In genomic region chr15:90405208-90405607, GRCh38 we compare ENCODE assay signal across 12 cellular contexts. TPM values are rescaled to one million over a fixed set of nuclear protein-coding genes. Genes with fewer than 3 reads are reported as not detected.
DNase-seq lines count a peak whose midpoint lies in the region; ATAC-seq and TF ChIP-seq lines count a peak whose summit lies in the region.
"Had no signal": no experiment of that assay in that cellular context is flagged by ENCODE, and none has a peak within 500 bp of the region (broad histone marks: within the 10 kb centered on the region; RNA-seq: fewer than 3 reads in every experiment).

No MANE protein-coding gene starts in this region.

- H3K79me2 ChIP-seq in H9 (ENCODE audit: insufficient read depth, low read length) (peaks cover 18% of the 10 kb centered on the region; the same call in 1 of the 2 replicates), mammary epithelial cell (ENCODE audit: insufficient read depth, low read length) (peaks cover 95% of the 10 kb centered on the region)

- no peaks in the 10 kb centered on the region for H4K20me1 ChIP-seq in H9 (ENCODE audit: control insufficient read depth, insufficient read depth, insufficient read length)
- H4K20me1 ChIP-seq in mammary epithelial cell (ENCODE audit: insufficient read depth, low read length): no peaks in the 10 kb centered on the region

- TF ChIP-seq EP300 in suprapubic skin (IDR thresholded peaks at IDR 0.05): no peak

- TF ChIP-seq CTCF in H9 (conservative IDR thresholded peaks at IDR 0.05) (no peak), mammary epithelial cell (conservative IDR thresholded peaks at IDR 0.05 in 1 of 2, IDR thresholded peaks at IDR 0.05 in 1 of 2; ENCODE audit: extremely low read depth in 1 of 2, insufficient read depth in 1 of 2, low read depth in 1 of 2, low read length in 2 of 2) (no peak), suprapubic skin (IDR thresholded peaks at IDR 0.05) (no peak)

- H3K4me2 ChIP-seq in H9 (ENCODE audit: insufficient read depth, insufficient read length, low read length): no peak overlapping the region
- H3K4me2 ChIP-seq in mammary epithelial cell (ENCODE audit: insufficient read depth, low read depth, low read length): no peak overlapping the region

- peak overlapping the region; percentile 28 to 71 (median 59); a peak in 4 of 7 replicates for H3K27ac Mint-ChIP-seq in H9

- H3K27ac ChIP-seq in H9 (ENCODE audit: insufficient read length, low read depth, low read length) (no peak overlapping the region), mammary epithelial cell (ENCODE audit: insufficient read depth, low read depth, low read length) (peak overlapping the region; percentile 17), muscle layer of colon (ENCODE audit: low read depth, low read length) (peak overlapping the region; percentile 19), suprapubic skin (peak overlapping the region; percentile 90)

- no peak overlapping the region for H2AK5ac ChIP-seq in H9 (ENCODE audit: insufficient read length, low read length)

- H3K36me3 Mint-ChIP-seq in H9 (ENCODE audit: insufficient read depth in 1 of 3, low read depth in 3 of 3): peaks cover 6 to 12% (median 9%) of the 10 kb centered on the region in 3 experiments

- H3K18ac ChIP-seq in H9 (ENCODE audit: insufficient read length, low read depth, low read length): no peak overlapping the region

- H3K23ac ChIP-seq in H9 (ENCODE audit: insufficient read length, low read depth, low read length): no peak overlapping the region

- H3K9me3 ChIP-seq in H9 (ENCODE audit: control insufficient read depth, low read depth, low read length) (no peaks in the 10 kb centered on the region), mammary epithelial cell (replicated peaks; ENCODE audit: insufficient read depth, low read length) (no peaks in the 10 kb centered on the region), muscle layer of colon (ENCODE audit: low read length) (no peaks in the 10 kb centered on the region), suprapubic skin (no peaks in the 10 kb centered on the region)

- H3K4me1 ChIP-seq in H9 (ENCODE audit: insufficient read depth, low read length) (peaks cover 7% of the 10 kb centered on the region; the same call in 1 of the 2 replicates), mammary epithelial cell (ENCODE audit: insufficient read depth, low read length) (peaks cover 40% of the 10 kb centered on the region), muscle layer of colon (ENCODE audit: insufficient read depth, low read length) (peaks cover 68% of the 10 kb centered on the region), suprapubic skin (peaks cover 87% of the 10 kb centered on the region)

- H3K4me3 ChIP-seq in mammary epithelial cell (replicated peaks in 1 of 3; ENCODE audit: insufficient read depth in 1 of 3, low read depth in 2 of 3, low read length in 3 of 3) (no peak overlapping the region), muscle layer of colon (ENCODE audit: low read depth in 1 of 2, low read length in 2 of 2) (no peak overlapping the region), suprapubic skin (no peak overlapping the region)

- no CpG with 5 or more reads among the region's 2 CpGs for WGBS in H9 (ENCODE audit: extremely low coverage, insufficient read length, low lambda C conversion rate)
- WGBS in mammary epithelial cell (ENCODE audit: low coverage, missing lambda C conversion rate): 4% methylated on average over 2 of the region's 2 CpGs
- WGBS in suprapubic skin: 8% methylated on average over 2 of the region's 2 CpGs

- H3K23me2 ChIP-seq in H9 (ENCODE audit: insufficient read length, low read depth, low read length, poor library complexity, severe bottlenecking): no peaks in the 10 kb centered on the region

- H4K91ac ChIP-seq in H9 (ENCODE audit: insufficient read length, low read depth, low read length): no peak overlapping the region

- H3K9ac ChIP-seq in H9 (ENCODE audit: extremely low read depth, insufficient read length, low read length) (no peak overlapping the region), mammary epithelial cell (ENCODE audit: insufficient read depth, low read length) (no peak overlapping the region), muscle layer of colon (ENCODE audit: low read length) (no peak overlapping the region)

- H2AFZ ChIP-seq in H9 (ENCODE audit: low read length) (no peak overlapping the region), mammary epithelial cell (ENCODE audit: low read depth, low read length) (no peak overlapping the region)

- H3K79me1 ChIP-seq in H9 (ENCODE audit: insufficient read depth, low read depth, low read length, poor library complexity, severe bottlenecking): peaks cover 4% of the 10 kb centered on the region

- no peak overlapping the region for H3T11ph ChIP-seq in H9 (ENCODE audit: low read length)

- H3K4me1 Mint-ChIP-seq in H9: peaks cover 55 to 59% of the 10 kb centered on the region in 2 experiments

- CTCF ChIA-PET in mammary epithelial cell (lab: Charles Lee; ENCODE audit: low non-redundant PET): interaction anchor here (0.6 to 0.7 kb wide), 2 partner anchors 1957 to 1975 kb away, joined by 3 read pairs; no protein-coding TSS in a partner anchor

- intact Hi-C loops in mammary epithelial cell (cut with micrococcal nuclease): no loop called here
- intact Hi-C loops in posterior cingulate gyrus (cut with DNase I): no loop called here

- no peak overlapping the region for H2BK12ac ChIP-seq in H9 (ENCODE audit: insufficient read length, low read depth, low read length)

- no peak overlapping the region for H4K8ac ChIP-seq in H9 (replicated peaks; ENCODE audit: insufficient read length, low read depth, low read length)

- H3K27me3 Mint-ChIP-seq in H9 (ENCODE audit: low read depth): no peaks in the 10 kb centered on the region; the same call in 1 of the 2 replicates

- no peak overlapping the region for H3K56ac ChIP-seq in H9 (ENCODE audit: insufficient read length, low read depth, low read length)

- H3K27me3 ChIP-seq in H9 (ENCODE audit: insufficient read depth, low read length) (no peaks in the 10 kb centered on the region), mammary epithelial cell (ENCODE audit: insufficient read depth, low read length) (no peaks in the 10 kb centered on the region), muscle layer of colon (ENCODE audit: control insufficient read depth in 1 of 2, insufficient read depth in 2 of 2, low read length in 2 of 2) (no peaks in the 10 kb centered on the region), suprapubic skin (no peaks in the 10 kb centered on the region)

- H3K9me3 Mint-ChIP-seq in H9: peaks cover 3 to 4% of the 10 kb centered on the region in 2 experiments; a peak in 4 of 5 replicates

- no peak for TF ChIP-seq POLR2A in suprapubic skin (IDR thresholded peaks at IDR 0.05)

- H2BK15ac ChIP-seq in H9 (ENCODE audit: low read depth, low read length): no peak overlapping the region

- no peak overlapping the region for H3K14ac ChIP-seq in H9 (ENCODE audit: insufficient read depth, low read length)

- H3K4me3 Mint-ChIP-seq in H9: no peak overlapping the region

- ATAC-seq in GM21576 (IDR thresholded peaks at IDR 0.05; ENCODE audit: unreplicated experiment) (no peak), HG02623 (IDR thresholded peaks at IDR 0.05; ENCODE audit: unreplicated experiment) (no peak)

- DNase-seq in H9 (no peak), mammary epithelial cell (no peak), suprapubic skin (ENCODE audit: low spot score in 2 of 2) (no peak), glomerular visceral epithelial cell (ENCODE audit: extremely low spot score) (no peak), posterior cingulate gyrus (no peak)
- DNase-seq: activated CD4-positive, CD25-positive, alpha-beta regulatory T cell; activated gamma-delta T cell treated with Interleukin-2 at 50 U/mL for 16 hours; NCI-H1694 treated with DMSO at 0.1 percent for 48 hours; NCI-H526 had no signal

- no peak overlapping the region for H2BK5ac ChIP-seq in H9 (ENCODE audit: insufficient read length, low read length)

- in situ Hi-C loops in mammary epithelial cell (cut with MboI; ENCODE audit: low sequenced_read_pairs in 2 of 2): no loop called here

- no peak overlapping the region for H3K4ac ChIP-seq in H9 (ENCODE audit: low read depth, low read length)

- H4K5ac ChIP-seq in H9 (ENCODE audit: insufficient read length, low read depth, low read length): no peak overlapping the region

- H3K36me3 ChIP-seq in mammary epithelial cell (ENCODE audit: insufficient read depth, low read length) (no peaks in the 10 kb centered on the region), muscle layer of colon (ENCODE audit: insufficient read depth, low read length) (no peaks in the 10 kb centered on the region), suprapubic skin (no peaks in the 10 kb centered on the region)

- no peak overlapping the region for H2BK20ac ChIP-seq in H9 (ENCODE audit: low read depth, low read length, poor library complexity, severe bottlenecking)

- dilution Hi-C loops in mammary epithelial cell (cut with HindIII; ENCODE audit: low sequenced_read_pairs): no loop called here

- no peak overlapping the region for H2BK120ac ChIP-seq in H9 (ENCODE audit: low read depth, low read length, poor library complexity, severe bottlenecking)

- no TSS peak for BruUV-seq in mammary epithelial cell (replicated peaks; lab: Mats Ljungman, UMichigan)

RNA-seq across cellular contexts. Expression of gene IQGAP1, which starts 17.2 kb away (rescaled TPM):
- total RNA-seq in H9 (2021) (67.0 and 72.4 TPM in 2 replicates), mammary epithelial cell (100 to 1,000 TPM; 247 to 272 TPM), suprapubic skin (100 to 1,000 TPM; 206 to 448 (median 215) TPM)
- 131 TPM for polyA plus RNA-seq in mammary epithelial cell
- polyA minus RNA-seq in mammary epithelial cell: 618 TPM

RNA-seq across cellular contexts. Expression of gene ZNF774, which starts 53.1 kb away (rescaled TPM):
- total RNA-seq in H9 (2021) (1.0 and 2.5 TPM in 2 replicates), mammary epithelial cell (1 to 10 TPM; 5.7 to 6.0 TPM), suprapubic skin (1 to 10 TPM; 1.4 to 7.2 (median 3.2) TPM)
- polyA plus RNA-seq in mammary epithelial cell: 2.2 TPM
- 2.8 TPM for polyA minus RNA-seq in mammary epithelial cell
